Comparison of ENCODE assay signal across 20 cellular contexts in genomic region chr5:179241764-179242370, GRCh38.
A peak's percentile ranks its signal among the peaks of the same experiment; 100 is the strongest.
DNase-seq lines count a peak whose midpoint lies in the region; ATAC-seq, FAIRE-seq and TF ChIP-seq lines count a peak whose summit lies in the region.
"Had no signal": no experiment of that assay in that cellular context is flagged by ENCODE, and none has a peak within 500 bp of the region (broad histone marks: within the 10 kb centered on the region; RNA-seq: fewer than 3 reads in every experiment).

No MANE protein-coding gene starts in this region.

- no peaks in the 10 kb centered on the region for H3K27me3 ChIP-seq in transverse colon
- H3K27me3 ChIP-seq: body of pancreas had no signal

- H3K27ac ChIP-seq in transverse colon: no peak overlapping the region
- H3K27ac ChIP-seq: body of pancreas, thoracic aorta had no signal

- H3K4me1 Mint-ChIP-seq in chondrocyte (ENCODE audit: low read depth): peaks cover 15% of the 10 kb centered on the region

- no peak overlapping the region for H3K4me3 Mint-ChIP-seq in chondrocyte (ENCODE audit: unreplicated experiment)
- H3K4me3 Mint-ChIP-seq: activated CD8-positive, alpha-beta T cell treated with anti-CD3 and anti-CD28 coated beads, Interleukin-2, amount 10 ng/mL, durations not matched to agents 7 days and 5 days; activated naive CD8-positive, alpha-beta T cell; activated T-cell treated with anti-CD3 and anti-CD28 coated beads, Interleukin-2, amount 50 U/mL, for 24 hours had no signal

- peaks cover 4% of the 10 kb centered on the region for H3K36me3 Mint-ChIP-seq in chondrocyte (ENCODE audit: low read depth)
- H3K36me3 Mint-ChIP-seq: activated naive CD8-positive, alpha-beta T cell had no signal

- intact Hi-C loops in transverse colon (cut with DNase I; ENCODE audit: low total_unique reads): loop anchor here (10.0 kb wide), 1 partner anchor 1433 kb away; no protein-coding TSS in a partner anchor

- no peak for FAIRE-seq in GM12892 (lab: Jason Lieb, UNC)
- FAIRE-seq: colon had no signal

- H3K36me3 ChIP-seq in transverse colon: no peaks in the 10 kb centered on the region
- H3K36me3 ChIP-seq: thoracic aorta had no signal

- peaks cover 9% of the 10 kb centered on the region for H3K9me3 Mint-ChIP-seq in chondrocyte (ENCODE audit: low read depth)

- H3K27ac Mint-ChIP-seq in chondrocyte (ENCODE audit: unreplicated experiment): no peak overlapping the region
- H3K27ac Mint-ChIP-seq: activated CD8-positive, alpha-beta T cell treated with anti-CD3 and anti-CD28 coated beads, Interleukin-2, amount 10 ng/mL, durations not matched to agents 7 days and 5 days; activated naive CD8-positive, alpha-beta T cell; activated T-cell treated with anti-CD3 and anti-CD28 coated beads, Interleukin-2, amount 50 U/mL, for 24 hours had no signal

- H3K4me3 ChIP-seq in transverse colon: no peak overlapping the region
- H3K4me3 ChIP-seq: body of pancreas, lung, thoracic aorta had no signal

- TF ChIP-seq POLR2A in transverse colon (IDR thresholded peaks at IDR 0.05) (no peak), GM12892 (IDR thresholded peaks at IDR 0.05; ENCODE audit: low read depth, low read length) (no peak)

- ATAC-seq in left lobe of liver (no peak), HG03196 (IDR thresholded peaks at IDR 0.05; ENCODE audit: unreplicated experiment) (no peak)
- ATAC-seq: activated CD8-positive, alpha-beta T cell treated with anti-CD3 and anti-CD28 coated beads, Interleukin-2, amount 10 ng/mL, durations not matched to agents 7 days and 5 days; body of pancreas had no signal

- no peaks in the 10 kb centered on the region for H3K9me3 ChIP-seq in transverse colon
- H3K9me3 ChIP-seq: body of pancreas, thoracic aorta had no signal

- peak; percentile 13 to 75 for DNase-seq in NCI-H446 (lab: John Stamatoyannopoulos, UW)
- peak; percentile 33 for DNase-seq in chondrocyte (ENCODE audit: low spot score)
- DNase-seq in left lobe of liver (ENCODE audit: low spot score): peak; percentile 23
- peak; percentile 6 for DNase-seq in transverse colon
- DNase-seq in GM12892 (ENCODE audit: insufficient read length): no peak
- DNase-seq in NCI-H2196 (lab: John Stamatoyannopoulos, UW; ENCODE audit: unreplicated experiment): no peak
- DNase-seq: activated CD8-positive, alpha-beta T cell treated with anti-CD3 and anti-CD28 coated beads, Interleukin-2, amount 10 ng/mL, durations not matched to agents 7 days and 5 days; activated T-cell treated with anti-CD3 and anti-CD28 coated beads, Interleukin-2, amount 50 U/mL, for 24 hours; COR-L47; DND-41; HCEC 1CT; Karpas-422; NCI-H187 treated with DMSO at 0.1 percent for 48 hours; NCI-H345 had no signal

- 77 to 89% methylated on average over 7 to 11 of the region's 11 CpGs for WGBS in transverse colon (ENCODE audit: low coverage in 1 of 2), 2 donors

- no peaks in the 10 kb centered on the region for H3K27me3 Mint-ChIP-seq in chondrocyte (ENCODE audit: low read depth)

- TF ChIP-seq CTCF in chondrocyte (IDR thresholded peaks at IDR 0.05) (no peak), transverse colon (IDR thresholded peaks at IDR 0.05) (no peak)

- no peak for TF ChIP-seq EP300 in transverse colon (IDR thresholded peaks at IDR 0.05; ENCODE audit: low read depth)

- in situ Hi-C loops in transverse colon (cut with MboI; ENCODE audit: low pct_ligation_motif_present in 1 of 4, low pct_unique_long_range_greater_than_20kb in 1 of 4, low sequenced_read_pairs in 3 of 4): no loop called here

- H3K4me1 ChIP-seq in transverse colon: peaks cover 0 to 2% (median 0%) of the 10 kb centered on the region in 4 donors
- H3K4me1 ChIP-seq: body of pancreas had no signal

Comparison
In these comparisons a context has a peak if more than half of its experiments do, and no peak if none do; other contexts are left out.
1. DNase-seq: peak in NCI-H446 (2 of 2), chondrocyte (single experiment), left lobe of liver (single experiment) and transverse colon (single experiment); none in GM12892 (single experiment) and NCI-H2196 (single experiment).